16 cellular contexts compared by ENCODE assay signal in genomic region chr14:24876996-24877395, GRCh38.
"Had no signal": no experiment of that assay in that cellular context is flagged by ENCODE, and none has a peak within 500 bp of the region (broad histone marks: within the 10 kb centered on the region; RNA-seq: fewer than 3 reads in every experiment).

No MANE protein-coding gene starts in this region.

- H3K9me3 Mint-ChIP-seq: activated naive CD8-positive, alpha-beta T cell treated with anti-CD3 and anti-CD28 coated beads for 36 hours; activated T-helper 1 cell treated with anti-CD3 and anti-CD28 coated beads, Interleukin-12 subunit alpha, Interleukin-12 subunit beta, Interleukin-2, Interleukin-4 antibody, amounts not matched to agents 30 ng/mL and 10 ng/mL and 1 ng/mL, durations not matched to agents 14 hours and 24 hours and 36 hours; natural killer cell; stimulated activated naive B cell treated with anti-CD40 and anti-IgM and Interleukin-4, amounts not matched to agents 10 μg/mL and 1 μg/mL and 100 μg/mL, for 72 hours had no signal

- H3K27ac Mint-ChIP-seq: activated naive CD8-positive, alpha-beta T cell treated with anti-CD3 and anti-CD28 coated beads for 36 hours; activated T-helper 1 cell treated with anti-CD3 and anti-CD28 coated beads, Interleukin-12 subunit alpha, Interleukin-12 subunit beta, Interleukin-2, Interleukin-4 antibody, amounts not matched to agents 30 ng/mL and 10 ng/mL and 1 ng/mL, durations not matched to agents 14 hours and 24 hours and 36 hours; immature natural killer cell; natural killer cell; stimulated activated naive B cell treated with anti-CD40 and anti-IgM and Interleukin-4, amounts not matched to agents 10 μg/mL and 1 μg/mL and 100 μg/mL, for 72 hours had no signal

- DNase-seq: activated CD4-positive, alpha-beta T cell treated with anti-CD3 and anti-CD28 coated beads, Interleukin-2, amount 50 U/mL, for 48 hours; activated naive CD4-positive, alpha-beta T cell; activated naive CD8-positive, alpha-beta T cell treated with anti-CD3 and anti-CD28 coated beads for 36 hours; activated T-cell treated with anti-CD3 and anti-CD28 coated beads for 4 hours; amniotic stem cell; immature natural killer cell; mesendoderm; natural killer cell; spleen; stimulated activated naive B cell treated with anti-CD40 and anti-IgM and Interleukin-4, amounts not matched to agents 10 μg/mL and 1 μg/mL and 100 μg/mL, for 72 hours; WERI-Rb-1 had no signal

- H3K36me3 Mint-ChIP-seq: activated naive CD8-positive, alpha-beta T cell treated with anti-CD3 and anti-CD28 coated beads for 36 hours; immature natural killer cell; natural killer cell; stimulated activated naive B cell treated with anti-CD40 and anti-IgM and Interleukin-4, amounts not matched to agents 10 μg/mL and 1 μg/mL and 100 μg/mL, for 72 hours had no signal

- H3K4me3 Mint-ChIP-seq: activated naive CD8-positive, alpha-beta T cell treated with anti-CD3 and anti-CD28 coated beads for 36 hours; activated T-helper 1 cell treated with anti-CD3 and anti-CD28 coated beads, Interleukin-12 subunit alpha, Interleukin-12 subunit beta, Interleukin-2, Interleukin-4 antibody, amounts not matched to agents 30 ng/mL and 10 ng/mL and 1 ng/mL, durations not matched to agents 14 hours and 24 hours and 36 hours; immature natural killer cell; natural killer cell; stimulated activated naive B cell treated with anti-CD40 and anti-IgM and Interleukin-4, amounts not matched to agents 10 μg/mL and 1 μg/mL and 100 μg/mL, for 72 hours had no signal

- H3K27ac ChIP-seq: cardiac muscle cell, gastroesophageal sphincter, parathyroid adenoma, spleen, tibial artery, WERI-Rb-1 had no signal

- H3K4me1 Mint-ChIP-seq: activated naive CD8-positive, alpha-beta T cell treated with anti-CD3 and anti-CD28 coated beads for 36 hours; immature natural killer cell; natural killer cell; stimulated activated naive B cell treated with anti-CD40 and anti-IgM and Interleukin-4, amounts not matched to agents 10 μg/mL and 1 μg/mL and 100 μg/mL, for 72 hours had no signal
